Comparison of ENCODE assay signal across 8 cellular contexts in genomic region chr2:43100883-43101662, GRCh38.
A peak's percentile ranks its signal among the peaks of the same experiment; 100 is the strongest.
DNase-seq lines count a peak whose midpoint lies in the region; ATAC-seq and TF ChIP-seq lines count a peak whose summit lies in the region.

No MANE protein-coding gene starts in this region.

- peaks cover 41% of the 10 kb centered on the region for H3K4me1 ChIP-seq in vagina

- H3K36me3 ChIP-seq in vagina = no peaks in the 10 kb centered on the region

- intact Hi-C loops in vagina (cut with DNase I) = no loop called here

- peak overlapping the region; percentile 35 to 39 for H3K4me3 ChIP-seq in vagina

- H3K9me3 ChIP-seq in vagina = no peaks in the 10 kb centered on the region

- DNase-seq in NCI-H510A (lab: John Stamatoyannopoulos, UW) (peak; percentile 32), NCI-H510A treated with DMSO at 0.1 percent for 48 hours (lab: John Stamatoyannopoulos, UW) (no peak), fibroblast of peridontal ligament (ENCODE audit: extremely low read depth) (peak; percentile 47), naive B cell (peak; percentile 17), vagina (ENCODE audit: extremely low spot score in 2 of 2) (no peak), GM20000 (ENCODE audit: low spot score) (no peak), KBM-7 (no peak)

- H3K4me3 Mint-ChIP-seq in naive B cell = peak overlapping the region in 4 of 8 donors; percentile 5 to 81 (median 62)

- peaks cover 0 to 6% (median 0%) of the 10 kb centered on the region in 3 donors for H3K27me3 Mint-ChIP-seq in naive B cell

- peak overlapping the region; percentile 77 for H3K27ac ChIP-seq in vagina

- TF ChIP-seq CTCF in vagina (IDR thresholded peaks at IDR 0.05) (no peak), GM20000 (IDR thresholded peaks at IDR 0.05; ENCODE audit: extremely low read depth, missing control alignments) (no peak)

- in situ Hi-C loops in KBM-7 (cut with MboI; ENCODE audit: low pct_unique_long_range_greater_than_20kb, low sequenced_read_pairs) = loop anchor here (25.0 kb wide), 1 partner anchor 386 kb away; no protein-coding TSS in a partner anchor

- peaks cover 0 to 12% (median 5%) of the 10 kb centered on the region in 7 donors for H3K9me3 Mint-ChIP-seq in naive B cell

- H3K4me1 Mint-ChIP-seq in naive B cell = peaks cover 27 to 41% (median 37%) of the 10 kb centered on the region in 3 donors

- ATAC-seq in naive B cell (ENCODE audit: low read depth in 2 of 2) (peak; percentile 41 to 58), GM21723 (IDR thresholded peaks at IDR 0.05; ENCODE audit: unreplicated experiment) (no peak)

- peaks cover 0 to 5% of the 10 kb centered on the region in 2 donors for H3K36me3 Mint-ChIP-seq in naive B cell

- no peak for TF ChIP-seq POLR2A in vagina (IDR thresholded peaks at IDR 0.05)

- H3K27me3 ChIP-seq in vagina = no peaks in the 10 kb centered on the region

- H3K27ac Mint-ChIP-seq in naive B cell = no peak overlapping the region

Comparison
In these comparisons a context has a peak if more than half of its experiments do, and no peak if none do; other contexts are left out.
1. DNase-seq: peak in NCI-H510A (single experiment), fibroblast of peridontal ligament (single experiment) and naive B cell (single experiment); none in NCI-H510A treated with DMSO at 0.1 percent for 48 hours (single experiment), vagina (0 of 2), GM20000 (single experiment) and KBM-7 (single experiment).